Comparison of ENCODE assay signal across 8 cellular contexts in genomic region chr1:172818841-172819527, GRCh38.
DNase-seq lines count a peak whose midpoint lies in the region; ATAC-seq and TF ChIP-seq lines count a peak whose summit lies in the region.

No MANE protein-coding gene starts in this region.

- CTCF ChIA-PET in Caco-2 (lab: Charles Lee), result no interaction called here

- H3K4me1 ChIP-seq in right atrium auricular region (peaks cover 0 to 7% of the 10 kb centered on the region in 2 donors), neural progenitor cell (no peaks in the 10 kb centered on the region), Caco-2 (no peaks in the 10 kb centered on the region)

- H3K4me1 Mint-ChIP-seq in neural progenitor cell (no peaks in the 10 kb centered on the region), Caco-2 (ENCODE audit: low read depth, unreplicated experiment) (no peaks in the 10 kb centered on the region)

- H3K36me3 Mint-ChIP-seq in neural progenitor cell, result no peaks in the 10 kb centered on the region
- H3K36me3 Mint-ChIP-seq in Caco-2 (ENCODE audit: insufficient read depth, unreplicated experiment), result no peaks in the 10 kb centered on the region

- no peak overlapping the region for H3K9ac ChIP-seq in neural progenitor cell

- POLR2A ChIA-PET in Caco-2 (lab: Charles Lee), result no interaction called here

- no peak for TF ChIP-seq CTCF in right atrium auricular region (IDR thresholded peaks at IDR 0.05)
- TF ChIP-seq CTCF in neural progenitor cell (IDR thresholded peaks at IDR 0.05), result no peak
- no peak for TF ChIP-seq CTCF in Caco-2 (IDR thresholded peaks at IDR 0.05; ENCODE audit: insufficient read depth in 1 of 2, low read depth in 1 of 2, low read length in 1 of 2, severe bottlenecking in 1 of 2, unreplicated experiment in 1 of 2)

- no peak overlapping the region for H3K4me2 ChIP-seq in neural progenitor cell

- DNase-seq in Right ventricle myocardium superior (no peak), right atrium auricular region (ENCODE audit: low spot score) (no peak), neural progenitor cell (ENCODE audit: low spot score) (no peak), AG08395 (ENCODE audit: low spot score) (no peak), NCI-H2029 treated with DMSO at 0.1 percent for 48 hours (lab: John Stamatoyannopoulos, UW) (no peak), Caco-2 (no peak)
- peak; percentile 77 for DNase-seq in activated CD8-positive, alpha-beta memory T cell treated with anti-CD3 and anti-CD28 coated beads for 24 hours

- peak; percentile 12 for ATAC-seq in Right ventricle myocardium superior (ENCODE audit: poor library complexity)
- peak; percentile 93 for ATAC-seq in HG03280 (IDR thresholded peaks at IDR 0.05; ENCODE audit: unreplicated experiment)

- H3K4me3 ChIP-seq in right atrium auricular region, result no peak overlapping the region
- H3K4me3 ChIP-seq in neural progenitor cell, result no peak overlapping the region
- H3K4me3 ChIP-seq in Caco-2 (ENCODE audit: low read depth, low read length), result no peak overlapping the region

- H3K27ac ChIP-seq in right atrium auricular region (no peak overlapping the region), neural progenitor cell (no peak overlapping the region)

- H3K27me3 Mint-ChIP-seq in neural progenitor cell (ENCODE audit: insufficient read depth, low read depth), result no peaks in the 10 kb centered on the region
- peaks cover 3% of the 10 kb centered on the region for H3K27me3 Mint-ChIP-seq in Caco-2 (ENCODE audit: insufficient read depth, unreplicated experiment)

- H3K4me3 Mint-ChIP-seq in neural progenitor cell (no peak overlapping the region), Caco-2 (ENCODE audit: unreplicated experiment) (no peak overlapping the region)

- H3K9me3 Mint-ChIP-seq in neural progenitor cell (no peaks in the 10 kb centered on the region), Caco-2 (ENCODE audit: unreplicated experiment) (peaks cover 12% of the 10 kb centered on the region)

- intact Hi-C loops in Right ventricle myocardium superior (cut with DNase I) (no loop called here), Caco-2 (cut with micrococcal nuclease; ENCODE audit: unreplicated experiment) (no loop called here)

- BruUV-seq in Caco-2 (replicated peaks; lab: Mats Ljungman, UMichigan), result no TSS peak

- H3K36me3 ChIP-seq in right atrium auricular region (no peaks in the 10 kb centered on the region), neural progenitor cell (no peaks in the 10 kb centered on the region), Caco-2 (ENCODE audit: control insufficient read depth, insufficient read depth, low read length) (no peaks in the 10 kb centered on the region)

- H3K79me2 ChIP-seq in neural progenitor cell (ENCODE audit: low read depth), result no peaks in the 10 kb centered on the region

- H3K27ac Mint-ChIP-seq in neural progenitor cell, result no peak overlapping the region
- no peak overlapping the region for H3K27ac Mint-ChIP-seq in Caco-2 (ENCODE audit: unreplicated experiment)

- no peaks in the 10 kb centered on the region for H3K27me3 ChIP-seq in right atrium auricular region
- H3K27me3 ChIP-seq in neural progenitor cell, result no peaks in the 10 kb centered on the region
- no peaks in the 10 kb centered on the region for H3K27me3 ChIP-seq in Caco-2 (replicated peaks; ENCODE audit: control insufficient read depth, insufficient read depth, low read length)

- H3F3A ChIP-seq in neural progenitor cell (ENCODE audit: low read depth), result no peaks in the 10 kb centered on the region

- peak overlapping the region; percentile 48 for H2AFZ ChIP-seq in neural progenitor cell (replicated peaks)

- H3K9me3 ChIP-seq in right atrium auricular region (no peaks in the 10 kb centered on the region), neural progenitor cell (ENCODE audit: low read depth) (no peaks in the 10 kb centered on the region), Caco-2 (peaks cover 6% of the 10 kb centered on the region)

- no peaks in the 10 kb centered on the region for H4K20me1 ChIP-seq in neural progenitor cell (ENCODE audit: low read depth)
